In the genomic region with DNA sequence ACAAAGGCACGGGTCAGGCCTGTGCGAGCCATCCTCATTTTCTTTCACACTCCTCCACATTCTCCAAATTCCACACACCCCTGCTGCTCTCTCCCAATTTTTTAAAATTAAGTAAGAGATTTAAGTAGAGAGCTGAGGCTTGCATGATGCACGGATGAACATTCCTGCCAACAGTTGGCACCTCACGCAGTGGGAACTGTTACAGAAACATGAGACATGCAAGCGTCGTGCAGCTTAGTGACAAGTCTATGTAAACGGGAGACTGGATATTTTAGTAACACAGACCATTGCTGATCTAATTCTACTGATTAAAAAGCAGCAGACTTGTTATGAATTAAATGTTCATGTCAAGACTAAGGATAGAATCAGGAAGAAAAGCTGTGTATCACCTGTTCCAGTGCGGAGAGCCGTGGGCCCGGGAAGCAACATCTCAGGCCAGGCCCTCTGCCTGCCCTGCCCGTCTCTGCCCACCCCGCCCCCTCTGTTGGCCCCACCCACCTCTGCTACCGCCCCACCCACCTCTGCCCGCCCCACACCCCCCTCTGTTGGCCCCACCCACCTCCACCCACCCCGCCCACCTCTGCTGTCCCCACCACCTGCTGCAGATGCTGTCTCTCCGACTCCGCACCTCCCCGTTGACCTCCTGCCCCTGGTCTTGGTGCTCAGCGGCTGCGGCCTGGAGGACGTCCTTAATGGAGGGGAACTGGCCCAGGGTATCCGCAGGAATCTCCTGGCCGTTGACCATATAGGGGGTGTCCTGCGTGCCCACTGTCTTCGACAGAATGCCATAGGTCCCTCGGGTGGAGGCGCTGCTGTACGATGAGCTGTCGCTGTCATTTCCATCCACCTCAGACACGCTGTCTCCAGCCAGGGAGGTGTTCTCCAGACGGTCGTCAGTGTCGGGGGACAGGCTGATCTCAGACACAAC, we compare ENCODE assay signal across 21 cellular contexts. TPM values are rescaled to one million over a fixed set of nuclear protein-coding genes. Genes with fewer than 3 reads are reported as not detected.
DNase-seq lines count a peak whose midpoint lies in the region; ATAC-seq and TF ChIP-seq lines count a peak whose summit lies in the region.
"Had no signal": no experiment of that assay in that cellular context is flagged by ENCODE, and none has a peak within 500 bp of the region (broad histone marks: within the 10 kb centered on the region; RNA-seq: fewer than 3 reads in every experiment).

No MANE protein-coding gene starts in this region.

- no peak overlapping the region for H3K27ac Mint-ChIP-seq in stimulated activated naive CD8-positive, alpha-beta T cell treated with anti-CD3 and anti-CD28 coated beads, Interleukin-15, Interleukin-2, amounts not matched to agents 100 ng/mL and 50 ng/mL, for 24 hours
- peak overlapping the region; percentile 43 for H3K27ac Mint-ChIP-seq in glutamatergic neuron (ENCODE audit: unreplicated experiment)
- H3K27ac Mint-ChIP-seq: activated naive CD4-positive, alpha-beta T cell treated with anti-CD3 and anti-CD28 coated beads for 36 hours; B cell had no signal

- H3K9me2 ChIP-seq in Karpas-422 (replicated peaks; ENCODE audit: insufficient read depth, low read length): no peaks in the 10 kb centered on the region

- no peak for DNase-seq in stimulated activated naive CD8-positive, alpha-beta T cell treated with anti-CD3 and anti-CD28 coated beads, Interleukin-15, Interleukin-2, amounts not matched to agents 100 U/mL and 50 U/mL, for 24 hours
- DNase-seq in Karpas-422: peak; percentile 49
- DNase-seq in glutamatergic neuron: no peak
- DNase-seq in aorta: no peak
- no peak for DNase-seq in SW 1271 (lab: John Stamatoyannopoulos, UW)
- no peak for DNase-seq in lower leg skin (ENCODE audit: low spot score in 2 of 2)
- DNase-seq: activated CD4-positive, CD25-positive, alpha-beta regulatory T cell treated with anti-CD3 and anti-CD28 coated beads, Interleukin-2, amount 50 U/mL, for 72 hours; body of pancreas; DMS79 treated with DMSO at 0.1 percent for 48 hours; midbrain; NCI-H1436; NCI-H345; Right ventricle myocardium superior; substantia nigra; T-helper 2 cell had no signal

- peak overlapping the region; percentile 19 for H3K4me3 Mint-ChIP-seq in stimulated activated naive CD8-positive, alpha-beta T cell treated with anti-CD3 and anti-CD28 coated beads, Interleukin-15, Interleukin-2, amounts not matched to agents 100 ng/mL and 50 ng/mL, for 24 hours
- no peak overlapping the region for H3K4me3 Mint-ChIP-seq in glutamatergic neuron (ENCODE audit: unreplicated experiment)
- H3K4me3 Mint-ChIP-seq: activated naive CD4-positive, alpha-beta T cell treated with anti-CD3 and anti-CD28 coated beads for 36 hours; B cell; dendritic cell treated with granulocyte-macrophage colony-stimulating factor and Interleukin-4, amounts not matched to agents 40 ng/mL and 50 ng/mL, for 4 days had no signal

- H3K27me3 ChIP-seq in Karpas-422 (ENCODE audit: low read length): no peaks in the 10 kb centered on the region
- no peaks in the 10 kb centered on the region for H3K27me3 ChIP-seq in aorta (ENCODE audit: control insufficient read depth in 1 of 2, insufficient read depth in 2 of 2, low read length in 1 of 2)
- H3K27me3 ChIP-seq: body of pancreas, esophagus muscularis mucosa had no signal

- peaks cover 19% of the 10 kb centered on the region for H3K79me2 ChIP-seq in Karpas-422 (ENCODE audit: low read length)

- H3K4me1 ChIP-seq in Karpas-422 (ENCODE audit: low read length): no peaks in the 10 kb centered on the region
- H3K4me1 ChIP-seq in aorta (ENCODE audit: control insufficient read depth in 1 of 2, insufficient read depth in 2 of 2, low read length in 2 of 2): no peaks in the 10 kb centered on the region
- H3K4me1 ChIP-seq: body of pancreas, esophagus muscularis mucosa had no signal

- WGBS in aorta, 2 donors: 73 to 75% methylated on average over 29 to 33 of the region's 33 CpGs
- WGBS in lower leg skin, 2 donors: 83 to 84% methylated on average over 31 to 33 of the region's 33 CpGs

- no peak overlapping the region for H3K4me3 ChIP-seq in Karpas-422 (ENCODE audit: low read length)
- no peak overlapping the region for H3K4me3 ChIP-seq in aorta (ENCODE audit: low read length in 2 of 2)
- H3K4me3 ChIP-seq in lower leg skin (ENCODE audit: low read depth, poor library complexity, severe bottlenecking): no peak overlapping the region
- H3K4me3 ChIP-seq: body of pancreas, esophagus muscularis mucosa had no signal

- peaks cover 24% of the 10 kb centered on the region for H3K4me1 Mint-ChIP-seq in stimulated activated naive CD8-positive, alpha-beta T cell treated with anti-CD3 and anti-CD28 coated beads, Interleukin-15, Interleukin-2, amounts not matched to agents 100 ng/mL and 50 ng/mL, for 24 hours (ENCODE audit: low read depth)
- H3K4me1 Mint-ChIP-seq in glutamatergic neuron (ENCODE audit: low read depth, unreplicated experiment): peaks cover 4% of the 10 kb centered on the region

- no peak for ATAC-seq in stimulated activated naive CD8-positive, alpha-beta T cell treated with anti-CD3 and anti-CD28 coated beads, Interleukin-15, Interleukin-2, amounts not matched to agents 100 U/mL and 50 U/mL, for 24 hours
- ATAC-seq in aorta (ENCODE audit: low FRiP score) (no peak), HG02610 (IDR thresholded peaks at IDR 0.05; ENCODE audit: unreplicated experiment) (no peak)
- ATAC-seq: body of pancreas had no signal

- 0 out of 2 replicates have a peak, but pooled peaks cover 3% of the 10 kb centered on the region for H4K20me1 ChIP-seq in Karpas-422 (ENCODE audit: insufficient read depth, low read depth, low read length)

- H3K4me2 ChIP-seq in Karpas-422 (ENCODE audit: low read depth, low read length, poor library complexity, severe bottlenecking): no peak overlapping the region

- intact Hi-C loops in aorta (cut with DNase I): no loop called here
- intact Hi-C loops in lower leg skin (cut with DNase I; ENCODE audit: low total_unique reads): no loop called here

- no peaks in the 10 kb centered on the region for H3K27me3 Mint-ChIP-seq in stimulated activated naive CD8-positive, alpha-beta T cell treated with anti-CD3 and anti-CD28 coated beads, Interleukin-15, Interleukin-2, amounts not matched to agents 100 ng/mL and 50 ng/mL, for 24 hours
- H3K27me3 Mint-ChIP-seq in glutamatergic neuron (ENCODE audit: unreplicated experiment): peaks cover 4% of the 10 kb centered on the region
- H3K27me3 Mint-ChIP-seq: B cell; dendritic cell treated with granulocyte-macrophage colony-stimulating factor and Interleukin-4, amounts not matched to agents 40 ng/mL and 50 ng/mL, for 4 days had no signal

- H3K27ac ChIP-seq in Karpas-422 (ENCODE audit: low read length) (no peak overlapping the region), aorta (ENCODE audit: low read depth in 1 of 2, low read length in 2 of 2) (no peak overlapping the region)
- H3K27ac ChIP-seq: body of pancreas, esophagus muscularis mucosa had no signal

- H3K36me3 ChIP-seq in Karpas-422 (ENCODE audit: insufficient read depth, low read length) (peaks cover 26% of the 10 kb centered on the region), aorta (ENCODE audit: control insufficient read depth in 1 of 2, insufficient read depth in 2 of 2, low read length in 1 of 2) (peaks cover 0 to 14% of the 10 kb centered on the region in 2 donors)

- H2AFZ ChIP-seq in Karpas-422 (ENCODE audit: low read length): no peak overlapping the region

- TF ChIP-seq CTCF in glutamatergic neuron (IDR thresholded peaks at IDR 0.05; ENCODE audit: partially characterized antibody, unreplicated experiment): no peak
- no peak for TF ChIP-seq CTCF in lower leg skin (IDR thresholded peaks at IDR 0.05)

- H3K9me3 ChIP-seq in Karpas-422 (ENCODE audit: low read length) (no peaks in the 10 kb centered on the region), aorta (ENCODE audit: control insufficient read depth, low read length) (no peaks in the 10 kb centered on the region)
- H3K9me3 ChIP-seq: body of pancreas, esophagus muscularis mucosa had no signal

- H3K9me3 Mint-ChIP-seq in stimulated activated naive CD8-positive, alpha-beta T cell treated with anti-CD3 and anti-CD28 coated beads, Interleukin-15, Interleukin-2, amounts not matched to agents 100 ng/mL and 50 ng/mL, for 24 hours: no peaks in the 10 kb centered on the region
- H3K9me3 Mint-ChIP-seq in glutamatergic neuron (ENCODE audit: unreplicated experiment): peaks cover 10% of the 10 kb centered on the region
- H3K9me3 Mint-ChIP-seq: activated naive CD4-positive, alpha-beta T cell treated with anti-CD3 and anti-CD28 coated beads for 36 hours had no signal

- H3K9ac ChIP-seq in Karpas-422 (ENCODE audit: low read length): no peak overlapping the region

- TF ChIP-seq POLR2A in lower leg skin (IDR thresholded peaks at IDR 0.05): no peak

- H3K36me3 Mint-ChIP-seq in stimulated activated naive CD8-positive, alpha-beta T cell treated with anti-CD3 and anti-CD28 coated beads, Interleukin-15, Interleukin-2, amounts not matched to agents 100 ng/mL and 50 ng/mL, for 24 hours (ENCODE audit: low read depth): peaks cover 60% of the 10 kb centered on the region
- H3K36me3 Mint-ChIP-seq in glutamatergic neuron (ENCODE audit: unreplicated experiment): peaks cover 18% of the 10 kb centered on the region

RNA-seq across cellular contexts. Expression of a gene that starts 21.1 kb away (rescaled TPM):
- total RNA-seq in Karpas-422 (2014; rRNA removed; shearing (Covaris generic); ENCODE audit: low replicate concordance): 14.9 and 32.7 TPM in 2 replicates
- total RNA-seq in glutamatergic neuron (ENCODE audit: unreplicated experiment) (50.6 TPM), aorta (10 to 100 TPM; 83.1 to 91.2 TPM), lower leg skin (10 to 100 TPM; 44.5 to 81.0 (median 74.7) TPM)
- polyA plus RNA-seq in aorta: 10 to 100 TPM; 17.9 to 21.8 TPM

RNA-seq across cellular contexts. Expression of a gene that starts 45.9 kb away (rescaled TPM):
- total RNA-seq in Karpas-422 (2014; rRNA removed; shearing (Covaris generic); ENCODE audit: low replicate concordance): 42.7 and 47.9 TPM in 2 replicates
- total RNA-seq in glutamatergic neuron (ENCODE audit: unreplicated experiment) (105 TPM), aorta (10 to 100 TPM; 52.0 to 65.1 TPM), lower leg skin (10 to 100 TPM; 57.9 to 94.5 (median 60.5) TPM)
- 10 to 100 TPM in 1 of 2 donors, 1 to 10 TPM in 1; 7.6 to 55.7 TPM for polyA plus RNA-seq in aorta
